Comparison of ENCODE assay signal across 1 cellular context in the genomic region with DNA sequence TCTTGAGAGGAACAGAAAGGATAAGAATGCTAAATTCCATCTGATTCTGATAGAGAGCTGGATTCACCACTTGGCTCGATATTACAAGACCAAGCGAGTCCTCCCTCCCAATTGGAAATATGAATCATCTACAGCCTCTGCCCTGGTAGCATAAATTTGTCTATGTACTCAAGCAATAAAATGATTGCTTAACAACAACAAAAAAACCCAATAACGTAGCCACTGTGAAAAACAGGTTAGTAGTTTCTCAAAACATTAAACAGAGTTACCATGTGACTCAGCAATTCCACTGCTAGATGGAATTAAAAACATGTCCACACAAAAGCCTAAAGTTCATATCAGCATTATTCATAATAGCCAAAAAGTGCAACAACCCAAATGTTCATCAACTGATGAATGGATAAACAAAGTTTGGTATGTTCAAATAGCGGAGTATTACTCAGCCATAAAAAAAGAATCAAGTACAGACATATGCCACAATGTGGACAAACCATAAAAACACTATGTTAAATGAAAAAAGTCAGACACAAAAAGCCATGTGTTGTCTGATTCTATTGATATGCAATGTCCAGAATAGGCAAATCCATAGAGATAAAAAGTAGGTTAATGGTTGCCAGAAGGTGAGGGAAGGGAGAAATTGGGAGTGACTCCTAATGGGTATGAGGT.
A peak's percentile ranks its signal among the peaks of the same experiment; 100 is the strongest.
TF ChIP-seq lines count a peak whose summit lies in the region.

No MANE protein-coding gene starts in this region.

TF ChIP-seq in SK-N-SH, 30 proteins besides CTCF, POLR2A, EP300 and RAD21:
- TF ChIP-seq MAX (IDR thresholded peaks at IDR 0.05; ENCODE audit: low read depth) (peak; percentile 32; the same call in 1 of the 2 replicates), JUND (IDR thresholded peaks at IDR 0.05) (peak; percentile 20; the same call in 1 of the 2 replicates), FOSL2 (IDR thresholded peaks at IDR 0.05; ENCODE audit: borderline replicate concordance, low read depth) (peak; percentile 68), RXRA (IDR thresholded peaks at IDR 0.05; ENCODE audit: borderline replicate concordance, low read depth) (peak; percentile 28; the same call in 1 of the 2 replicates), PBX3 (IDR thresholded peaks at IDR 0.05) (peak; percentile 55), MXI1 (IDR thresholded peaks at IDR 0.05; ENCODE audit: low read depth, low read length) (no peak), NFIC (IDR thresholded peaks at IDR 0.05; ENCODE audit: borderline replicate concordance) (peak; percentile 37; the same call in 1 of the 2 replicates), YY1 (IDR thresholded peaks at IDR 0.05; ENCODE audit: low read depth) (no peak), TCF12 (IDR thresholded peaks at IDR 0.05) (peak; percentile 62; the same call in 1 of the 2 replicates)
